Comparison of ENCODE assay signal across 12 cellular contexts in the genomic region with DNA sequence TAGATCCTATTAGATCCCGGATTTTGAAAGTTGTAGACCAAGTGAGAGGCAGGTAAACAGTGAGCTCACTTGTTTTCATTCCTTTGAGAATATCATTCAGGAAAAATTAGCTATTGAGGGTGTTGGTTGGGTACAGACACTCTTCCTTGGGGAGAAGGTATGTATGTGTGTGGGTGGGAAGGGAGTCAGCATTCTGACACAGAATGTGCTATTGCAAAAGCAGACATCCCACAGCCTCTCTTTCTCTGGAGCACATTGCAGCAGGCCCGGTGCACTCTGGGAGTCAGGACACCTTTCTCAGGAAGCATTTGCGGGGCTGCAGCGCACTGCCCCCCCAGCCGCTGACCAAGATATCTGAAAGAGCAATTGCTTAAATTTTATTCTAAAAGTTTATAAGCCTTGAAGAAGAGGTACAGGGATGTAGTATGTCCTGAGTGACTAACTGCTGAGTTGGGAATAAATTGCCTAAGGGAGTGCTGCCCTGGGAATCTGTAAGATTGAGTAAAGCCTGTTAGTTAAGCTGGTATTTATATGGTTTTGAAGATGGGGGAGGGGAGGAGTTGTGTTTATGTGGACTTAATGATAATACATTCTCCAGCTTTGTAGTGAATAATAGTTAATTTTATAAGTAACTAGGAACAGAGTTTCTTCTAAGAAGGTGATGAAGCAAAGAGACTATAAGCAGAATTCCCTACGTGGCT. TPM values are rescaled to one million over a fixed set of nuclear protein-coding genes. Genes with fewer than 3 reads are reported as not detected.
DNase-seq lines count a peak whose midpoint lies in the region; ATAC-seq and TF ChIP-seq lines count a peak whose summit lies in the region.
"Had no signal": no experiment of that assay in that cellular context is flagged by ENCODE, and none has a peak within 500 bp of the region (broad histone marks: within the 10 kb centered on the region; RNA-seq: fewer than 3 reads in every experiment).

No MANE protein-coding gene starts in this region.

- no peak for DNase-seq in activated CD4-positive, alpha-beta T cell treated with anti-CD3 and anti-CD28 coated beads, Interleukin-2, amount 10 ng/mL, durations not matched to agents 24 days and 14 days
- DNase-seq in activated CD4-positive, alpha-beta T cell treated with anti-CD3 and anti-CD28 coated beads for 4 hours, result no peak
- DNase-seq in activated B cell treated with CpG ODN at 0.5 μM for 24 hours (no peak), foreskin fibroblast (peak; percentile 68 to 79), stomach (no peak), OCI-M1 (lab: John Stamatoyannopoulos, UW) (no peak)
- DNase-seq in activated CD4-positive, alpha-beta T cell treated with anti-CD3 and anti-CD28 coated beads, Interleukin-2, amount 50 U/mL, for 1 hour, result no peak
- DNase-seq: ACHN, heart right ventricle, NCI-H1092 had no signal

- ATAC-seq in activated B cell treated with CpG ODN at 0.5 μM for 24 hours (ENCODE audit: low read depth) (no peak), HG03520 (IDR thresholded peaks at IDR 0.05; ENCODE audit: unreplicated experiment) (no peak)
- ATAC-seq: heart right ventricle had no signal

- H3K9me3 ChIP-seq in stomach, result no peaks in the 10 kb centered on the region
- H3K9me3 ChIP-seq: heart right ventricle had no signal

- peaks cover 86% of the 10 kb centered on the region for H3K36me3 Mint-ChIP-seq in activated CD4-positive, alpha-beta T cell treated with anti-CD3 and anti-CD28 coated beads, Interleukin-2, amount 10 ng/mL, durations not matched to agents 24 days and 14 days (ENCODE audit: low read depth)
- peaks cover 81% of the 10 kb centered on the region for H3K36me3 Mint-ChIP-seq in activated B cell treated with CpG ODN at 0.5 μM for 24 hours (ENCODE audit: low read depth)

- TF ChIP-seq EP300 in stomach (IDR thresholded peaks at IDR 0.05), result no peak

- 67 to 82% (median 77%) methylated on average over 6 of the region's 6 CpGs for WGBS in stomach, 5 donors

- no peaks in the 10 kb centered on the region for H3K27me3 ChIP-seq in stomach
- H3K27me3 ChIP-seq: heart right ventricle had no signal

- no peaks in the 10 kb centered on the region for H3K27me3 Mint-ChIP-seq in activated CD4-positive, alpha-beta T cell treated with anti-CD3 and anti-CD28 coated beads, Interleukin-2, amount 10 ng/mL, durations not matched to agents 24 days and 14 days
- H3K27me3 Mint-ChIP-seq in activated B cell treated with CpG ODN at 0.5 μM for 24 hours, result no peaks in the 10 kb centered on the region

- intact Hi-C loops in activated CD4-positive, alpha-beta T cell treated with anti-CD3 and anti-CD28 coated beads, Interleukin-2, amount 10 ng/mL, durations not matched to agents 24 days and 14 days (cut with micrococcal nuclease), result no loop called here
- intact Hi-C loops in activated B cell treated with CpG ODN at 0.5 μM for 24 hours (cut with micrococcal nuclease) (no loop called here), stomach (cut with DNase I; ENCODE audit: low total_unique reads) (no loop called here)

- no peak for TF ChIP-seq POLR2A in stomach (IDR thresholded peaks at IDR 0.05)

- no peak for TF ChIP-seq CTCF in activated B cell treated with CpG ODN at 0.5 μM for 24 hours (IDR thresholded peaks at IDR 0.05)
- no peak for TF ChIP-seq CTCF in foreskin fibroblast (IDR thresholded peaks at IDR 0.05; ENCODE audit: low read depth, low read length)
- TF ChIP-seq CTCF in stomach (IDR thresholded peaks at IDR 0.05), result no peak

- peak overlapping the region; percentile 52 for H3K27ac Mint-ChIP-seq in activated CD4-positive, alpha-beta T cell treated with anti-CD3 and anti-CD28 coated beads, Interleukin-2, amount 10 ng/mL, durations not matched to agents 24 days and 14 days
- H3K27ac Mint-ChIP-seq in activated B cell treated with CpG ODN at 0.5 μM for 24 hours, result peak overlapping the region; percentile 75

- H3K4me1 Mint-ChIP-seq in activated CD4-positive, alpha-beta T cell treated with anti-CD3 and anti-CD28 coated beads, Interleukin-2, amount 10 ng/mL, durations not matched to agents 24 days and 14 days, result peaks cover 71% of the 10 kb centered on the region
- H3K4me1 Mint-ChIP-seq in activated B cell treated with CpG ODN at 0.5 μM for 24 hours, result peaks cover 85% of the 10 kb centered on the region

- POLR2A ChIA-PET in activated B cell treated with CpG ODN at 0.5 μM for 24 hours (lab: Charles Lee), result interaction anchor here (0.7 to 14.1 kb wide), 8 partner anchors 9 to 143 kb away, joined by 3 to 388 read pairs (median 4); no protein-coding TSS in a partner anchor

- CTCF ChIA-PET in activated B cell treated with CpG ODN at 0.5 μM for 24 hours (lab: Charles Lee), result interaction anchor here (1.1 to 2.7 kb wide), 3 partner anchors 45 to 339 kb away, joined by 3 to 11 read pairs (median 8); no protein-coding TSS in a partner anchor

- peak overlapping the region; percentile 100 for H3K4me3 Mint-ChIP-seq in activated CD4-positive, alpha-beta T cell treated with anti-CD3 and anti-CD28 coated beads, Interleukin-2, amount 10 ng/mL, durations not matched to agents 24 days and 14 days
- peak overlapping the region; percentile 100 for H3K4me3 Mint-ChIP-seq in activated B cell treated with CpG ODN at 0.5 μM for 24 hours

- no peaks in the 10 kb centered on the region for H3K9me3 Mint-ChIP-seq in activated CD4-positive, alpha-beta T cell treated with anti-CD3 and anti-CD28 coated beads, Interleukin-2, amount 10 ng/mL, durations not matched to agents 24 days and 14 days
- H3K9me3 Mint-ChIP-seq in activated B cell treated with CpG ODN at 0.5 μM for 24 hours, result peaks cover 2% of the 10 kb centered on the region

- peaks cover 15 to 85% (median 60%) of the 10 kb centered on the region in 4 donors for H3K4me1 ChIP-seq in stomach

- H3K4me3 ChIP-seq in foreskin fibroblast (ENCODE audit: low read depth in 1 of 2, low read length in 2 of 2) (no peak overlapping the region), stomach (no peak overlapping the region)
- H3K4me3 ChIP-seq: heart right ventricle had no signal

- peak overlapping the region in 3 of 5 donors; percentile 1 to 26 (median 22) for H3K27ac ChIP-seq in stomach
- H3K27ac ChIP-seq: parathyroid adenoma had no signal

- no peaks in the 10 kb centered on the region for H3K36me3 ChIP-seq in stomach
- H3K36me3 ChIP-seq: heart right ventricle had no signal

RNA-seq across cellular contexts. Expression of a gene that starts 5.2 kb away (rescaled TPM):
- total RNA-seq in activated CD4-positive, alpha-beta T cell treated with anti-CD3 and anti-CD28 coated beads, Interleukin-2, amount 10 ng/mL, durations not matched to agents 24 days and 14 days, result 188 and 193 TPM in 2 replicates
- total RNA-seq in activated B cell treated with CpG ODN at 0.5 μM for 24 hours, result 135 and 149 TPM in 2 replicates
- 10 to 100 TPM in 3 of 5 donors, 1 to 10 TPM in 2; 1.2 to 37.1 (median 10.7) TPM for total RNA-seq in stomach
- 10 to 100 TPM in 2 of 3 donors, 1 to 10 TPM in 1; 9.6 to 18.4 (median 14.9) TPM for polyA plus RNA-seq in stomach

Comparison
In these comparisons a context has a peak if more than half of its experiments do, and no peak if none do; other contexts are left out.
1. DNase-seq: peak in foreskin fibroblast (2 of 2); none in activated CD4-positive, alpha-beta T cell treated with anti-CD3 and anti-CD28 coated beads, Interleukin-2, amount 10 ng/mL, durations not matched to agents 24 days and 14 days (single experiment), activated CD4-positive, alpha-beta T cell treated with anti-CD3 and anti-CD28 coated beads for 4 hours (0 of 2), activated B cell treated with CpG ODN at 0.5 μM for 24 hours (single experiment), stomach (single experiment), OCI-M1 (single experiment) and activated CD4-positive, alpha-beta T cell treated with anti-CD3 and anti-CD28 coated beads, Interleukin-2, amount 50 U/mL, for 1 hour (single experiment).